Comparison of ENCODE assay signal across 32 cellular contexts in the genomic region with DNA sequence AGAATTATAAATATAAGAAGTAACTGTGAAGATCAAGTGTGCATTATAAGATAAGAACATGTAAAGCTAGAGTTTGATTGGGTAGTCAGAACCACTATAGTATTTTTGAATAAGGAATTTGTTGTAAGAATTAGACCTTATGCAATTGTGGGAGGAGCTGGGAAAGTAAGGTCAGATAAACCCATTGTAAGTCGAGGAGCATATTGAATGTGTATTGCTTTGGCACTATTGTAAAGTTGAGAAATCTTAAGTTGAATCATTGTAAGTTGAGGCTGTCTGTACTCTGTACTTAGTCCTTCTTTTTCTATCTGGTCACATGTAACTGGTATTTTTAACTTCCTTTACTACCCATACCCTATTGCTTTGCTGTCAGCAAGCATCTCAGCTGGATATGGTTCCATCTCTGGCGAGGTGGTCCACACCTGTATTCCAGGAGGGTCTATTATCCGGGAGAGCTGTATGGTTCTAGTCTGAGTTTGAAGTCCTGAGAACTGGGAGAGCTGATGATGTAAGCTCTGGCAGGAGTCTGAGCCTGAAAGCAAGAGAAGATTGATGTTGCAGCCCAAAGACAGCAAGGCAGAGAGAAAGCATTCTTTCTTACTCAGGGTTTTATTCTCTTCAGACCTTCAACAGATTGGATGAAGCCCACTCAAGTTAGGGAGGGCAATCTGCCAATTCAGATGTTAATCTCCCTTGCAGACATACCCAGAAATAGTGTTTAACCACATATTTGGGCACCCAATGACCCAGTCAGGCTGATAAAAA.
DNase-seq lines count a peak whose midpoint lies in the region; FAIRE-seq and TF ChIP-seq lines count a peak whose summit lies in the region.
"Had no signal": no experiment of that assay in that cellular context is flagged by ENCODE, and none has a peak within 500 bp of the region (broad histone marks: within the 10 kb centered on the region; RNA-seq: fewer than 3 reads in every experiment).

No MANE protein-coding gene starts in this region.

- no peaks in the 10 kb centered on the region for H4K20me1 ChIP-seq in SK-N-SH (ENCODE audit: insufficient read depth)
- no peaks in the 10 kb centered on the region for H4K20me1 ChIP-seq in OCI-LY7 (ENCODE audit: insufficient read depth, low read length)
- H4K20me1 ChIP-seq: BLaER1 treated with 17β-estradiol and CSF1 and Interleukin-3, amounts not matched to agents 10 nM and 100 nM had no signal

- no peaks in the 10 kb centered on the region for H3F3A ChIP-seq in SK-N-SH (replicated peaks; ENCODE audit: insufficient read depth)

- DNase-seq in H54 (ENCODE audit: insufficient read length, low spot score) = no peak
- no peak for DNase-seq in SK-N-SH
- DNase-seq in epithelial cell of esophagus (ENCODE audit: low read depth) = peak; percentile 30
- no peak for DNase-seq in mesothelial cell of epicardium (ENCODE audit: low spot score in 2 of 2, unreplicated experiment in 2 of 2)
- DNase-seq in GM13976 (ENCODE audit: low spot score) = no peak
- no peak for DNase-seq in stimulated activated CD4-positive, alpha-beta T cell treated with anti-CD3 and anti-CD28 coated beads, Interleukin-4, amount 100 ng/mL, for 4 hours
- no peak for DNase-seq in activated T-cell treated with anti-CD3 and anti-CD28 coated beads, Interleukin-2, amount 50 U/mL, for 24 hours
- no peak for DNase-seq in OCI-LY7 (ENCODE audit: low spot score)
- DNase-seq: activated B cell treated with CpG ODN at 0.5 μM for 24 hours; activated CD4-positive, alpha-beta T cell treated with anti-CD3 and anti-CD28 coated beads, Interleukin-2, amount 10 ng/mL, durations not matched to agents 7 days and 5 days; activated gamma-delta T cell treated with Interleukin-2 at 50 U/mL for 16 hours; activated naive CD8-positive, alpha-beta T cell treated with anti-CD3 and anti-CD28 coated beads, Interleukin-2, amount 50 U/mL, for 24 hours; activated T-cell treated with anti-CD3 and anti-CD28 coated beads, Interleukin-2, amount 50 U/mL, for 48 hours; DMS53; GDM1; glutamatergic neuron; HFFc6; KBM-7; NCI-H2029; NCI-H69; SIG-M5; stimulated activated CD4-positive, alpha-beta T cell treated with anti-CD3 and anti-CD28 coated beads, Interleukin-1b, Interleukin-23, amount 100 ng/mL, for 48 hours; stimulated activated naive CD8-positive, alpha-beta T cell treated with anti-CD3 and anti-CD28 coated beads, Interleukin-15, Interleukin-2, amounts not matched to agents 100 U/mL and 50 U/mL, for 24 hours; SW 1271; T-helper 9 cell; upper lobe of right lung had no signal

- H3K27me3 ChIP-seq in SK-N-SH (ENCODE audit: insufficient read depth) = no peaks in the 10 kb centered on the region
- H3K27me3 ChIP-seq: BLaER1 treated with 17β-estradiol and CSF1 and Interleukin-3, amounts not matched to agents 10 nM and 100 nM; neural progenitor cell; right atrium auricular region; upper lobe of right lung had no signal

- in situ Hi-C loops in GM13976 (cut with MboI; ENCODE audit: low sequenced_read_pairs, unreplicated experiment) = no loop called here

- H3K4me1 Mint-ChIP-seq in mesothelial cell of epicardium = peaks cover 15% of the 10 kb centered on the region
- H3K4me1 Mint-ChIP-seq in activated T-cell treated with anti-CD3 and anti-CD28 coated beads, Interleukin-2, amount 50 U/mL, for 24 hours (ENCODE audit: low read depth) = no peaks in the 10 kb centered on the region
- H3K4me1 Mint-ChIP-seq: activated B cell treated with CpG ODN at 0.5 μM for 24 hours; activated CD4-positive, alpha-beta T cell treated with anti-CD3 and anti-CD28 coated beads, Interleukin-2, amount 10 ng/mL, durations not matched to agents 7 days and 5 days; activated naive CD8-positive, alpha-beta T cell treated with anti-CD3 and anti-CD28 coated beads, Interleukin-2, amount 50 U/mL, for 24 hours; brain; GM23338; neural progenitor cell had no signal

- peaks cover 2% of the 10 kb centered on the region for H3K36me3 Mint-ChIP-seq in mesothelial cell of epicardium
- H3K36me3 Mint-ChIP-seq in activated T-cell treated with anti-CD3 and anti-CD28 coated beads, Interleukin-2, amount 50 U/mL, for 24 hours (ENCODE audit: low read depth) = no peaks in the 10 kb centered on the region
- H3K36me3 Mint-ChIP-seq: neural progenitor cell had no signal

- no peak overlapping the region for H3K9ac ChIP-seq in SK-N-SH
- H3K9ac ChIP-seq: BLaER1 treated with 17β-estradiol and CSF1 and Interleukin-3, amounts not matched to agents 10 nM and 100 nM; neural progenitor cell had no signal

- H3K9me3 ChIP-seq in SK-N-SH (no peaks in the 10 kb centered on the region), OCI-LY7 (ENCODE audit: low read length) (no peaks in the 10 kb centered on the region)
- H3K9me3 ChIP-seq: BLaER1 treated with 17β-estradiol and CSF1 and Interleukin-3, amounts not matched to agents 10 nM and 100 nM; right atrium auricular region; upper lobe of right lung had no signal

- no peak for TF ChIP-seq RAD21 in SK-N-SH (IDR thresholded peaks at IDR 0.05; ENCODE audit: low read length)

- H3K27ac Mint-ChIP-seq in mesothelial cell of epicardium = peak overlapping the region; percentile 35
- no peak overlapping the region for H3K27ac Mint-ChIP-seq in activated T-cell treated with anti-CD3 and anti-CD28 coated beads, Interleukin-2, amount 50 U/mL, for 24 hours
- H3K27ac Mint-ChIP-seq: activated B cell treated with CpG ODN at 0.5 μM for 24 hours; activated CD4-positive, alpha-beta T cell treated with anti-CD3 and anti-CD28 coated beads, Interleukin-2, amount 10 ng/mL, durations not matched to agents 7 days and 5 days; activated naive CD8-positive, alpha-beta T cell treated with anti-CD3 and anti-CD28 coated beads, Interleukin-2, amount 50 U/mL, for 24 hours; brain; GM23338; HFFc6; neural progenitor cell had no signal

- CTCF ChIA-PET in SK-N-SH (lab: Yijun Ruan, JAX) = no interaction called here
- CTCF ChIA-PET in OCI-LY7 (lab: Charles Lee; ENCODE audit: unreplicated experiment) = interaction anchor here (0.5 kb wide), 1 partner anchor 385 kb away, joined by 3 read pairs; no protein-coding TSS in a partner anchor

- H3K4me3 ChIP-seq in SK-N-SH (ENCODE audit: low read depth in 2 of 2, low read length in 1 of 2) (no peak overlapping the region), epithelial cell of esophagus (ENCODE audit: low read length) (no peak overlapping the region), OCI-LY7 (ENCODE audit: low read depth, low read length, poor library complexity, severe bottlenecking) (no peak overlapping the region)
- H3K4me3 ChIP-seq: BLaER1 treated with 17β-estradiol and CSF1 and Interleukin-3, amounts not matched to agents 10 nM and 100 nM; GM23338; neural progenitor cell; right atrium auricular region; upper lobe of right lung had no signal

- no peak for TF ChIP-seq POLR2A in H54 (IDR thresholded peaks at IDR 0.05; ENCODE audit: low read depth, low read length)

- TF ChIP-seq EP300 in SK-N-SH (IDR thresholded peaks at IDR 0.05; ENCODE audit: borderline replicate concordance in 1 of 2, low read depth in 1 of 2, low read length in 1 of 2) = no peak

- FAIRE-seq in H54 (lab: Jason Lieb, UNC) = peak; percentile 43
- FAIRE-seq: RCC 7860 had no signal

- no peak overlapping the region for H3K4me3 Mint-ChIP-seq in mesothelial cell of epicardium
- no peak overlapping the region for H3K4me3 Mint-ChIP-seq in activated T-cell treated with anti-CD3 and anti-CD28 coated beads, Interleukin-2, amount 50 U/mL, for 24 hours
- H3K4me3 Mint-ChIP-seq: activated B cell treated with CpG ODN at 0.5 μM for 24 hours; activated CD4-positive, alpha-beta T cell treated with anti-CD3 and anti-CD28 coated beads, Interleukin-2, amount 10 ng/mL, durations not matched to agents 7 days and 5 days; activated naive CD8-positive, alpha-beta T cell treated with anti-CD3 and anti-CD28 coated beads, Interleukin-2, amount 50 U/mL, for 24 hours; brain; GM23338; HFFc6; neural progenitor cell had no signal

- H3K4me2 ChIP-seq in SK-N-SH (no peak overlapping the region), OCI-LY7 (ENCODE audit: low read length) (no peak overlapping the region)
- H3K4me2 ChIP-seq: BLaER1 treated with 17β-estradiol and CSF1 and Interleukin-3, amounts not matched to agents 10 nM and 100 nM; GM23338; neural progenitor cell had no signal

- no peak for TF ChIP-seq CTCF in SK-N-SH (IDR thresholded peaks at IDR 0.05)
- no peak for TF ChIP-seq CTCF in epithelial cell of esophagus (IDR thresholded peaks at IDR 0.05; ENCODE audit: insufficient read depth, low read depth, low read length, missing control alignments)
- TF ChIP-seq CTCF in mesothelial cell of epicardium (IDR thresholded peaks at IDR 0.05; ENCODE audit: unreplicated experiment) = no peak
- no peak for TF ChIP-seq CTCF in GM13976 (IDR thresholded peaks at IDR 0.05; ENCODE audit: borderline replicate concordance, control extremely low read depth, extremely low read depth, insufficient read depth, missing control alignments)
- TF ChIP-seq CTCF in OCI-LY7 (conservative IDR thresholded peaks at IDR 0.05; ENCODE audit: low read length) = no peak

- BruUV-seq in OCI-LY7 (replicated peaks; lab: Mats Ljungman, UMichigan) = no TSS peak

- H3K27ac ChIP-seq in SK-N-SH (ENCODE audit: low read depth in 2 of 2, low read length in 1 of 2) (no peak overlapping the region), OCI-LY7 (ENCODE audit: low read depth, low read length, poor library complexity, severe bottlenecking) (no peak overlapping the region)
- H3K27ac ChIP-seq: BLaER1 treated with 17β-estradiol and CSF1 and Interleukin-3, amounts not matched to agents 10 nM and 100 nM; neural progenitor cell; right atrium auricular region; upper lobe of right lung had no signal

- H3K4me1 ChIP-seq in SK-N-SH (ENCODE audit: control insufficient read depth in 1 of 2, insufficient read depth in 2 of 2, low read depth in 1 of 2, low read length in 1 of 2) = no peaks in the 10 kb centered on the region; a peak in 1 of 4 replicates
- H3K4me1 ChIP-seq in OCI-LY7 (ENCODE audit: insufficient read depth, low read length, poor library complexity, severe bottlenecking) = no peaks in the 10 kb centered on the region
- H3K4me1 ChIP-seq: BLaER1 treated with 17β-estradiol and CSF1 and Interleukin-3, amounts not matched to agents 10 nM and 100 nM; neural progenitor cell; right atrium auricular region; upper lobe of right lung had no signal

- intact Hi-C loops in OCI-LY7 (cut with micrococcal nuclease; ENCODE audit: unreplicated experiment) = no loop called here

- H3K36me3 ChIP-seq in SK-N-SH (replicated peaks in 1 of 2; ENCODE audit: control insufficient read depth in 1 of 2, insufficient read depth in 2 of 2, low read length in 1 of 2) (peaks cover 0 to 3% of the 10 kb centered on the region in 2 experiments), OCI-LY7 (ENCODE audit: insufficient read depth, low read length) (no peaks in the 10 kb centered on the region)
- H3K36me3 ChIP-seq: BLaER1 treated with 17β-estradiol and CSF1 and Interleukin-3, amounts not matched to agents 10 nM and 100 nM; neural progenitor cell; right atrium auricular region; upper lobe of right lung had no signal

- POLR2A ChIA-PET in SK-N-SH (lab: Yijun Ruan, JAX) = no interaction called here
- POLR2A ChIA-PET in OCI-LY7 (lab: Charles Lee) = interaction anchor here (0.7 kb wide), 1 partner anchor 12 kb away, joined by 3 read pairs; no protein-coding TSS in a partner anchor

- H3K79me2 ChIP-seq in SK-N-SH (ENCODE audit: insufficient read depth) (no peaks in the 10 kb centered on the region), OCI-LY7 (ENCODE audit: insufficient read depth, low read depth, low read length) (no peaks in the 10 kb centered on the region)

- no peaks in the 10 kb centered on the region for H3K27me3 Mint-ChIP-seq in mesothelial cell of epicardium (ENCODE audit: low read depth)
- H3K27me3 Mint-ChIP-seq in activated T-cell treated with anti-CD3 and anti-CD28 coated beads, Interleukin-2, amount 50 U/mL, for 24 hours = no peaks in the 10 kb centered on the region
- H3K27me3 Mint-ChIP-seq: activated B cell treated with CpG ODN at 0.5 μM for 24 hours; activated naive CD8-positive, alpha-beta T cell treated with anti-CD3 and anti-CD28 coated beads, Interleukin-2, amount 50 U/mL, for 24 hours; brain had no signal

- H3K9me2 ChIP-seq in SK-N-SH (no peaks in the 10 kb centered on the region), OCI-LY7 (ENCODE audit: insufficient read depth, low read length) (no peaks in the 10 kb centered on the region)

- H3K9me3 Mint-ChIP-seq in mesothelial cell of epicardium = no peaks in the 10 kb centered on the region
- no peaks in the 10 kb centered on the region for H3K9me3 Mint-ChIP-seq in activated T-cell treated with anti-CD3 and anti-CD28 coated beads, Interleukin-2, amount 50 U/mL, for 24 hours
- H3K9me3 Mint-ChIP-seq: activated B cell treated with CpG ODN at 0.5 μM for 24 hours; activated CD4-positive, alpha-beta T cell treated with anti-CD3 and anti-CD28 coated beads, Interleukin-2, amount 10 ng/mL, durations not matched to agents 7 days and 5 days; activated naive CD8-positive, alpha-beta T cell treated with anti-CD3 and anti-CD28 coated beads, Interleukin-2, amount 50 U/mL, for 24 hours; brain; GM23338; HFFc6; neural progenitor cell had no signal

- 61% methylated on average over 3 of the region's 3 CpGs for WGBS in SK-N-SH (ENCODE audit: low lambda C conversion rate)

- H2AFZ ChIP-seq in SK-N-SH (ENCODE audit: low read depth) = no peak overlapping the region
- H2AFZ ChIP-seq in OCI-LY7 (ENCODE audit: low read length) = no peak overlapping the region
- H2AFZ ChIP-seq: GM23338, neural progenitor cell had no signal
